In the genomic region with DNA sequence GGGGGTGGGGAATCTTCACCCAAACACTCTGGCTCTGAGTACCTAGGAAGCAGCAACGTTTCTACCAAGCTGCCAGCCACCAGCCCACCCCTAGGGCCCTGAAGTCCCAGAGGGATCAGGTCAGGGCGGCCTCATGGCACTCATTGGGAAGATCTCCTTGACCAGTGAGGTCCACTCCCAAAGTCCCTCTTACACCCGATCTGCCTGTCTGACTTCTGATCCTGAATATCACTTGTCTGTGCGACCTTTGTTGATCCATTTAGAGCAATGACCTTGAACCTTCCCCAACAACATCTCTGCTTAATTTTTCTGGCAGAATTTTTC, we compare ENCODE assay signal across 10 cellular contexts. TPM values are rescaled to one million over a fixed set of nuclear protein-coding genes. Genes with fewer than 3 reads are reported as not detected.
DNase-seq lines count a peak whose midpoint lies in the region; ATAC-seq and TF ChIP-seq lines count a peak whose summit lies in the region.
"Had no signal": no experiment of that assay in that cellular context is flagged by ENCODE, and none has a peak within 500 bp of the region (broad histone marks: within the 10 kb centered on the region; RNA-seq: fewer than 3 reads in every experiment).

No MANE protein-coding gene starts in this region.

- no peak overlapping the region for H3K4me3 ChIP-seq in IMR-90 (ENCODE audit: insufficient read depth, low read depth, low read length)
- H3K4me3 ChIP-seq in skin epidermis = no peak overlapping the region

- H3K23ac ChIP-seq in IMR-90 (ENCODE audit: low read depth, low read length) = no peak overlapping the region

- no peaks in the 10 kb centered on the region for H4K20me1 ChIP-seq in IMR-90 (ENCODE audit: insufficient read depth, low read length)

- H3K27ac ChIP-seq in IMR-90 (ENCODE audit: insufficient read depth, low read length) (no peak overlapping the region), cingulate gyrus (ENCODE audit: low read depth, low read length) (peak overlapping the region; percentile 79), skin epidermis (peak overlapping the region in 20 of 21 experiments; percentile 48 to 90 (median 74))

- no peak overlapping the region for H3K9ac ChIP-seq in IMR-90 (ENCODE audit: low read depth, low read length)

- no CpG with 5 or more reads among the region's 4 CpGs for whole genome bisulfite sequencing in IMR-90 (ENCODE audit: extremely low coverage in 2 of 2, insufficient read length in 1 of 2), 2 experiments

- H3K27ac Mint-ChIP-seq in activated CD4-positive, alpha-beta T cell treated with anti-CD3 and anti-CD28 coated beads, Interleukin-2, amount 10 ng/mL, durations not matched to agents 7 days and 5 days = peak overlapping the region; percentile 96

- no peak overlapping the region for H2AK9ac ChIP-seq in IMR-90 (replicated peaks; ENCODE audit: low read depth, low read length, poor library complexity)

- no peak for TF ChIP-seq CTCF in IMR-90 (conservative IDR thresholded peaks at IDR 0.05; ENCODE audit: low read depth, low read length)

- H2BK5ac ChIP-seq in IMR-90 (ENCODE audit: low read depth, low read length, poor library complexity, severe bottlenecking) = no peak overlapping the region

- in situ Hi-C loops in IMR-90 (cut with MboI; ENCODE audit: low sequenced_read_pairs) = no loop called here

- H3K4ac ChIP-seq in IMR-90 (ENCODE audit: low read depth, low read length) = no peak overlapping the region

- POLR2A ChIA-PET in activated CD4-positive, alpha-beta T cell treated with anti-CD3 and anti-CD28 coated beads, Interleukin-2, amount 10 ng/mL, durations not matched to agents 7 days and 5 days (lab: Charles Lee) = no interaction called here
- POLR2A ChIA-PET in IMR-90 (lab: Charles Lee; ENCODE audit: unreplicated experiment) = no interaction called here

- no peak overlapping the region for H3K56ac ChIP-seq in IMR-90 (ENCODE audit: extremely low read depth, insufficient read depth, low read length)

- H3K4me1 ChIP-seq in IMR-90 (ENCODE audit: control insufficient read depth, insufficient read depth, low read length) = no peaks in the 10 kb centered on the region

- no peaks in the 10 kb centered on the region for H3K9me3 Mint-ChIP-seq in activated CD4-positive, alpha-beta T cell treated with anti-CD3 and anti-CD28 coated beads, Interleukin-2, amount 10 ng/mL, durations not matched to agents 7 days and 5 days

- no peaks in the 10 kb centered on the region for H3K27me3 ChIP-seq in IMR-90 (ENCODE audit: control insufficient read depth, insufficient read depth, low read length)

- H3K9me1 ChIP-seq in IMR-90 (ENCODE audit: insufficient read depth, low read length) = no peaks in the 10 kb centered on the region

- DNase-seq in activated CD4-positive, alpha-beta T cell treated with anti-CD3 and anti-CD28 coated beads, Interleukin-2, amount 10 ng/mL, durations not matched to agents 7 days and 5 days = no peak
- no peak for DNase-seq in activated CD4-positive, alpha-beta T cell treated with anti-CD3 and anti-CD28 coated beads for 1 hour
- DNase-seq in IMR-90 (no peak), SW480 (ENCODE audit: low spot score) (no peak), cerebellar nuclear complex (lab: John Stamatoyannopoulos, UW) (no peak)
- DNase-seq: mesendoderm had no signal

- ATAC-seq in IMR-90 (ENCODE audit: low read depth) (no peak), HG03460 (IDR thresholded peaks at IDR 0.05; ENCODE audit: unreplicated experiment) (no peak)

- TF ChIP-seq POLR2A in IMR-90 (IDR thresholded peaks at IDR 0.05; ENCODE audit: low read depth, low read length) = no peak

- no peaks in the 10 kb centered on the region for H3K9me3 ChIP-seq in IMR-90 (ENCODE audit: control insufficient read depth, insufficient read depth, low read length)

- no peak overlapping the region for H4K5ac ChIP-seq in IMR-90 (ENCODE audit: low read depth, low read length)

- H4K8ac ChIP-seq in IMR-90 (ENCODE audit: low read depth in 2 of 2, low read length in 2 of 2) = no peak overlapping the region

- H2BK120ac ChIP-seq in IMR-90 (ENCODE audit: low read depth, low read length) = no peak overlapping the region

- H3K4me3 Mint-ChIP-seq in activated CD4-positive, alpha-beta T cell treated with anti-CD3 and anti-CD28 coated beads, Interleukin-2, amount 10 ng/mL, durations not matched to agents 7 days and 5 days = no peak overlapping the region

- peaks cover 53% of the 10 kb centered on the region for H3K4me1 Mint-ChIP-seq in activated CD4-positive, alpha-beta T cell treated with anti-CD3 and anti-CD28 coated beads, Interleukin-2, amount 10 ng/mL, durations not matched to agents 7 days and 5 days

- no peak overlapping the region for H3K18ac ChIP-seq in IMR-90 (ENCODE audit: low read depth, low read length)

- H3K14ac ChIP-seq in IMR-90 (replicated peaks; ENCODE audit: low read depth, low read length) = no peak overlapping the region

- H2AFZ ChIP-seq in IMR-90 (replicated peaks; ENCODE audit: low read length, poor library complexity) = peak overlapping the region; percentile 61

- BruUV-seq in IMR-90 (replicated peaks; lab: Mats Ljungman, UMichigan) = no TSS peak

- H3K4me2 ChIP-seq in IMR-90 (ENCODE audit: low read depth, low read length) = no peak overlapping the region

- peaks cover 6% of the 10 kb centered on the region for H3K36me3 Mint-ChIP-seq in activated CD4-positive, alpha-beta T cell treated with anti-CD3 and anti-CD28 coated beads, Interleukin-2, amount 10 ng/mL, durations not matched to agents 7 days and 5 days (ENCODE audit: low read depth)

- peaks cover 2% of the 10 kb centered on the region for H3K27me3 Mint-ChIP-seq in activated CD4-positive, alpha-beta T cell treated with anti-CD3 and anti-CD28 coated beads, Interleukin-2, amount 10 ng/mL, durations not matched to agents 7 days and 5 days

- no peaks in the 10 kb centered on the region for H3K79me1 ChIP-seq in IMR-90 (ENCODE audit: low read depth in 1 of 2, low read length in 2 of 2)

- H4K91ac ChIP-seq in IMR-90 (ENCODE audit: insufficient read depth, low read depth, low read length) = no peak overlapping the region

- H2BK15ac ChIP-seq in IMR-90 (ENCODE audit: low read depth, low read length) = no peak overlapping the region

- intact Hi-C loops in IMR-90 (cut with micrococcal nuclease) = no loop called here

- CTCF ChIA-PET in activated CD4-positive, alpha-beta T cell treated with anti-CD3 and anti-CD28 coated beads, Interleukin-2, amount 10 ng/mL, durations not matched to agents 7 days and 5 days (lab: Charles Lee) = interaction anchor here (1.5 to 2.0 kb wide), 3 partner anchors 9 to 29 kb away, joined by 5 to 8 read pairs (median 5); no protein-coding TSS in a partner anchor
- CTCF ChIA-PET in IMR-90 (lab: Yijun Ruan, JAX) = no interaction called here

- H2BK20ac ChIP-seq in IMR-90 (ENCODE audit: low read depth, low read length) = no peak overlapping the region

- H2AK5ac ChIP-seq in IMR-90 (ENCODE audit: low read depth, low read length) = no peak overlapping the region

- TF ChIP-seq RAD21 in IMR-90 (IDR thresholded peaks at IDR 0.05; ENCODE audit: low read length) = no peak

- dilution Hi-C loops in IMR-90 (cut with HindIII; ENCODE audit: low sequenced_read_pairs, unreplicated experiment) = no loop called here

- H3K36me3 ChIP-seq in IMR-90 (ENCODE audit: control insufficient read depth, insufficient read depth, low read length) = no peaks in the 10 kb centered on the region

TF ChIP-seq in IMR-90, 13 proteins besides CTCF, POLR2A, EP300 and RAD21:
- no peak for TF ChIP-seq CHD1 (IDR thresholded peaks at IDR 0.05; ENCODE audit: low read depth, low read length)
- TF ChIP-seq, protein P1, sequence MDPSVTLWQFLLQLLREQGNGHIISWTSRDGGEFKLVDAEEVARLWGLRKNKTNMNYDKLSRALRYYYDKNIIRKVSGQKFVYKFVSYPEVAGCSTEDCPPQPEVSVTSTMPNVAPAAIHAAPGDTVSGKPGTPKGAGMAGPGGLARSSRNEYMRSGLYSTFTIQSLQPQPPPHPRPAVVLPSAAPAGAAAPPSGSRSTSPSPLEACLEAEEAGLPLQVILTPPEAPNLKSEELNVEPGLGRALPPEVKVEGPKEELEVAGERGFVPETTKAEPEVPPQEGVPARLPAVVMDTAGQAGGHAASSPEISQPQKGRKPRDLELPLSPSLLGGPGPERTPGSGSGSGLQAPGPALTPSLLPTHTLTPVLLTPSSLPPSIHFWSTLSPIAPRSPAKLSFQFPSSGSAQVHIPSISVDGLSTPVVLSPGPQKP (IDR thresholded peaks at IDR 0.05; ENCODE audit: borderline replicate concordance, low read depth, low read length) = no peak
- no peak for TF ChIP-seq MAZ (IDR thresholded peaks at IDR 0.05; ENCODE audit: borderline replicate concordance, low read depth, low read length)
- TF ChIP-seq RFX5 (IDR thresholded peaks at IDR 0.05; ENCODE audit: low read depth, low read length) = no peak
- no peak for TF ChIP-seq MAFK (IDR thresholded peaks at IDR 0.05; ENCODE audit: low read depth, low read length)

RNA-seq across cellular contexts. Expression of a gene that starts 2.1 kb away (rescaled TPM):
- total RNA-seq in activated CD4-positive, alpha-beta T cell treated with anti-CD3 and anti-CD28 coated beads, Interleukin-2, amount 10 ng/mL, durations not matched to agents 7 days and 5 days = 10 to 100 TPM; 22.8 to 23.6 TPM
- 0.18 and 0.28 TPM in 2 replicates for total RNA-seq in IMR-90 (2012; rRNA removed)
- polyA plus RNA-seq in IMR-90 (2012; rRNA removed) = 0.04 TPM in 1 of 2 replicates, not detected in the other
- 0.04 TPM in 1 of 2 replicates, not detected in the other for polyA plus RNA-seq in IMR-90 (2012; cell fraction: cytosol; rRNA removed)
- 0.33 and 0.40 TPM in 2 replicates for polyA plus RNA-seq in IMR-90 (2012; cell fraction: nucleus; rRNA removed; ENCODE audit: low replicate concordance)

RNA-seq across cellular contexts. Expression of a gene that starts 39.6 kb away (rescaled TPM):
- total RNA-seq in activated CD4-positive, alpha-beta T cell treated with anti-CD3 and anti-CD28 coated beads, Interleukin-2, amount 10 ng/mL, durations not matched to agents 7 days and 5 days = under 1 TPM; 0.79 to 0.87 TPM
- 25.5 and 34.4 TPM in 2 replicates for total RNA-seq in IMR-90 (2012; rRNA removed)
- polyA plus RNA-seq in IMR-90 (2012; rRNA removed) = 33.3 and 44.5 TPM in 2 replicates
- 29.2 and 50.1 TPM in 2 replicates for polyA plus RNA-seq in IMR-90 (2012; cell fraction: cytosol; rRNA removed)
- 24.5 and 49.2 TPM in 2 replicates for polyA plus RNA-seq in IMR-90 (2012; cell fraction: nucleus; rRNA removed; ENCODE audit: low replicate concordance)

RNA-seq across cellular contexts. Expression of a gene that starts 44.8 kb away (rescaled TPM):
- 100 to 1,000 TPM; 162 to 209 TPM for total RNA-seq in activated CD4-positive, alpha-beta T cell treated with anti-CD3 and anti-CD28 coated beads, Interleukin-2, amount 10 ng/mL, durations not matched to agents 7 days and 5 days
- not detected in 2 replicates for total RNA-seq in IMR-90 (2012; rRNA removed)
- not detected in 2 replicates for polyA plus RNA-seq in IMR-90 (2012; rRNA removed)
- not detected in 2 replicates for polyA plus RNA-seq in IMR-90 (2012; cell fraction: cytosol; rRNA removed)
- polyA plus RNA-seq in IMR-90 (2012; cell fraction: nucleus; rRNA removed; ENCODE audit: low replicate concordance) = 0.05 TPM in 1 of 2 replicates, not detected in the other
- total RNA-seq: fibroblast of villous mesenchyme had no signal

RNA-seq across cellular contexts. Expression of a gene that starts 52.0 kb away (rescaled TPM):
- total RNA-seq in activated CD4-positive, alpha-beta T cell treated with anti-CD3 and anti-CD28 coated beads, Interleukin-2, amount 10 ng/mL, durations not matched to agents 7 days and 5 days = 10 to 100 TPM; 52.1 to 56.0 TPM
- total RNA-seq in IMR-90 (2012; rRNA removed) = 32.8 and 35.6 TPM in 2 replicates
- 90.8 and 95.4 TPM in 2 replicates for polyA plus RNA-seq in IMR-90 (2012; rRNA removed)
- 81.8 and 106 TPM in 2 replicates for polyA plus RNA-seq in IMR-90 (2012; cell fraction: cytosol; rRNA removed)
- 68.5 and 190 TPM in 2 replicates for polyA plus RNA-seq in IMR-90 (2012; cell fraction: nucleus; rRNA removed; ENCODE audit: low replicate concordance)

Comparison
In these comparisons a context has a peak if more than half of its experiments do, and no peak if none do; other contexts are left out.
1. RNA of a gene that starts 2.1 kb away (total RNA-seq): 22.8 to 23.6 TPM in activated CD4-positive, alpha-beta T cell treated with anti-CD3 and anti-CD28 coated beads, Interleukin-2, amount 10 ng/mL, durations not matched to agents 7 days and 5 days; 0.18 to 0.28 TPM in IMR-90; every median in the first group is over 10 times any median in the second.
2. RNA of a gene that starts 39.6 kb away (total RNA-seq): 25.5 to 34.4 TPM in IMR-90; 0.79 to 0.87 TPM in activated CD4-positive, alpha-beta T cell treated with anti-CD3 and anti-CD28 coated beads, Interleukin-2, amount 10 ng/mL, durations not matched to agents 7 days and 5 days; every median in the first group is over 10 times any median in the second.
3. RNA of a gene that starts 44.8 kb away (total RNA-seq): 162 to 209 TPM in activated CD4-positive, alpha-beta T cell treated with anti-CD3 and anti-CD28 coated beads, Interleukin-2, amount 10 ng/mL, durations not matched to agents 7 days and 5 days; not detected in IMR-90; every median in the first group is over 100 times any median in the second.